21 cellular contexts compared by ENCODE assay signal in genomic region chr13:70544706-70545105, GRCh38.
A peak's percentile ranks its signal among the peaks of the same experiment; 100 is the strongest.
DNase-seq lines count a peak whose midpoint lies in the region; ATAC-seq, FAIRE-seq and TF ChIP-seq lines count a peak whose summit lies in the region.
"Had no signal": no experiment of that assay in that cellular context is flagged by ENCODE, and none has a peak within 500 bp of the region (broad histone marks: within the 10 kb centered on the region; RNA-seq: fewer than 3 reads in every experiment).

No MANE protein-coding gene starts in this region.

- no peak overlapping the region for H4K91ac ChIP-seq in neuronal stem cell (ENCODE audit: low read depth, low read length, poor library complexity)

- no peak overlapping the region for H2BK120ac ChIP-seq in neuronal stem cell (ENCODE audit: low read depth, low read length)

- H3K4me3 ChIP-seq in HepG2 (replicated peaks in 1 of 3; ENCODE audit: insufficient read depth in 1 of 3, low read depth in 2 of 3, low read length in 3 of 3) (no peak overlapping the region), right lobe of liver (no peak overlapping the region), bronchial epithelial cell (ENCODE audit: low read depth, low read length) (no peak overlapping the region), neuronal stem cell (ENCODE audit: low read length in 2 of 2) (no peak overlapping the region), sigmoid colon (no peak overlapping the region)
- H3K4me3 ChIP-seq: BLaER1, GM23338, HAP-1 had no signal

- no peak for DNase-seq in HepG2 (ENCODE audit: low spot score)
- DNase-seq in right lobe of liver: no peak
- peak; percentile 18 for DNase-seq in SK-MEL-5 (ENCODE audit: low read depth, low spot score)
- DNase-seq in bronchial epithelial cell (ENCODE audit: low read depth): no peak
- DNase-seq in neuronal stem cell (ENCODE audit: low spot score): no peak
- DNase-seq in kidney glomerular epithelial cell (lab: John Stamatoyannopoulos, UW): no peak
- no peak for DNase-seq in ureter (ENCODE audit: low spot score)
- DNase-seq in sigmoid colon: no peak
- DNase-seq: Caco-2; CD4-positive, CD25-positive, alpha-beta regulatory T cell; CD8-positive, alpha-beta T cell; DMS153; DND-41 had no signal

- H3K27ac ChIP-seq in HepG2 (ENCODE audit: extremely low read length, insufficient read depth, low read length) (no peak overlapping the region), right lobe of liver (no peak overlapping the region), neuronal stem cell (replicated peaks; ENCODE audit: low read length) (no peak overlapping the region), sigmoid colon (no peak overlapping the region)
- H3K27ac ChIP-seq: 22Rv1, BLaER1, C4-2B had no signal

- no peak overlapping the region for H3K4ac ChIP-seq in neuronal stem cell (ENCODE audit: low read length)

- H3K9me3 ChIP-seq in HepG2 (ENCODE audit: low read length): no peaks in the 10 kb centered on the region
- no peaks in the 10 kb centered on the region for H3K9me3 ChIP-seq in right lobe of liver
- no peaks in the 10 kb centered on the region for H3K9me3 ChIP-seq in neuronal stem cell (replicated peaks in 1 of 2; ENCODE audit: control insufficient read depth in 2 of 2, insufficient read depth in 1 of 2, low read depth in 1 of 2, low read length in 2 of 2)
- H3K9me3 ChIP-seq in sigmoid colon: no peaks in the 10 kb centered on the region
- H3K9me3 ChIP-seq: BLaER1, Caco-2, HAP-1 had no signal

- H3K23ac ChIP-seq in neuronal stem cell (ENCODE audit: low read depth, low read length, poor library complexity): no peak overlapping the region

- TF ChIP-seq POLR2A in HepG2 (IDR thresholded peaks at IDR 0.05; ENCODE audit: insufficient read depth in 1 of 2, low read depth in 2 of 2, low read length in 2 of 2) (no peak), right lobe of liver (IDR thresholded peaks at IDR 0.05) (no peak), sigmoid colon (IDR thresholded peaks at IDR 0.05) (no peak)

- H3K79me2 ChIP-seq in HepG2 (ENCODE audit: insufficient read depth, low read length): no peaks in the 10 kb centered on the region

- POLR2A ChIA-PET in HepG2 (lab: Yijun Ruan, JAX): no interaction called here

- H3K4me1 ChIP-seq in HepG2 (ENCODE audit: insufficient read depth, low read length) (no peaks in the 10 kb centered on the region), right lobe of liver (no peaks in the 10 kb centered on the region), neuronal stem cell (ENCODE audit: control insufficient read depth in 2 of 2, insufficient read depth in 1 of 2, low read depth in 1 of 2, low read length in 2 of 2) (no peaks in the 10 kb centered on the region), sigmoid colon (no peaks in the 10 kb centered on the region)
- H3K4me1 ChIP-seq: BLaER1, HAP-1 had no signal

- TF ChIP-seq EP300 in HepG2 (IDR thresholded peaks at IDR 0.05; ENCODE audit: low read depth in 2 of 2, low read length in 2 of 2) (no peak), HepG2 (CRISPR knock-in tag; IDR thresholded peaks at IDR 0.05; ENCODE audit: borderline replicate concordance) (no peak), sigmoid colon (IDR thresholded peaks at IDR 0.05) (no peak)

- H4K20me1 ChIP-seq in HepG2 (ENCODE audit: insufficient read depth, low read length): no peaks in the 10 kb centered on the region
- H4K20me1 ChIP-seq: BLaER1 had no signal

- TF ChIP-seq CTCF in HepG2 (CRISPR knock-in tag; IDR thresholded peaks at IDR 0.05) (no peak), right lobe of liver (IDR thresholded peaks at IDR 0.05) (no peak), bronchial epithelial cell (IDR thresholded peaks at IDR 0.05; ENCODE audit: insufficient read depth, low read length, severe bottlenecking) (no peak), sigmoid colon (IDR thresholded peaks at IDR 0.05) (no peak)

- TF ChIP-seq RAD21 in HepG2 (CRISPR knock-in tag; IDR thresholded peaks at IDR 0.05): no peak

- in situ Hi-C loops in HepG2 (cut with HindIII; ENCODE audit: extremely low pct_ligation_motif_present, low pct_unique_long_range_greater_than_20kb) (no loop called here), SK-MEL-5 (cut with HindIII; ENCODE audit: low pct_unique_long_range_greater_than_20kb, low sequenced_read_pairs) (no loop called here)

- no peak overlapping the region for H3K9ac ChIP-seq in HepG2 (ENCODE audit: insufficient read depth, low read depth, low read length)
- H3K9ac ChIP-seq in neuronal stem cell (ENCODE audit: low read depth, low read length, poor library complexity): no peak overlapping the region
- H3K9ac ChIP-seq: BLaER1 had no signal

- 5% methylated on average over 2 of the region's 2 CpGs for WGBS in HepG2 (ENCODE audit: low lambda C conversion rate)
- WGBS in right lobe of liver (ENCODE audit: insufficient coverage, low coverage, low lambda C conversion rate, missing lambda C conversion rate): 81% methylated on average over 2 of the region's 2 CpGs
- WGBS in neuronal stem cell (ENCODE audit: extremely low coverage in 2 of 2, insufficient read length in 2 of 2, insufficient replicate concordance in 1 of 2), 2 donors: no CpG with 5 or more reads among the region's 2 CpGs
- 71 to 75% methylated on average over 2 of the region's 2 CpGs for WGBS in sigmoid colon, 2 donors

- H3K36me3 ChIP-seq in HepG2 (replicated peaks in 1 of 2; ENCODE audit: control insufficient read depth in 1 of 2, insufficient read depth in 2 of 2, low read length in 2 of 2) (no peaks in the 10 kb centered on the region), right lobe of liver (no peaks in the 10 kb centered on the region), bronchial epithelial cell (ENCODE audit: control insufficient read depth, insufficient read depth, low read length) (no peaks in the 10 kb centered on the region), neuronal stem cell (replicated peaks in 1 of 2; ENCODE audit: control insufficient read depth in 2 of 2, insufficient read depth in 2 of 2, low read length in 2 of 2) (no peaks in the 10 kb centered on the region), sigmoid colon (no peaks in the 10 kb centered on the region)
- H3K36me3 ChIP-seq: BLaER1, HAP-1 had no signal

- H3K4me2 ChIP-seq in HepG2 (ENCODE audit: low read depth, low read length) (no peak overlapping the region), neuronal stem cell (ENCODE audit: insufficient read depth, low read length, poor library complexity, severe bottlenecking) (no peak overlapping the region)
- H3K4me2 ChIP-seq: BLaER1, GM23338 had no signal

- BruUV-seq in HepG2 (replicated peaks; lab: Mats Ljungman, UMichigan): no TSS peak

- H2BK12ac ChIP-seq in neuronal stem cell (ENCODE audit: low read length): no peak overlapping the region

- H3K27me3 ChIP-seq in HepG2 (ENCODE audit: control insufficient read depth in 1 of 2, insufficient read depth in 2 of 2, low read length in 2 of 2): no peaks in the 10 kb centered on the region
- H3K27me3 ChIP-seq in right lobe of liver: no peaks in the 10 kb centered on the region
- no peaks in the 10 kb centered on the region for H3K27me3 ChIP-seq in bronchial epithelial cell (ENCODE audit: control insufficient read depth, insufficient read depth, low read length)
- H3K27me3 ChIP-seq in neuronal stem cell (ENCODE audit: control insufficient read depth in 3 of 3, insufficient read depth in 3 of 3, low read depth in 1 of 3, low read length in 3 of 3): no peaks in the 10 kb centered on the region
- no peaks in the 10 kb centered on the region for H3K27me3 ChIP-seq in sigmoid colon
- H3K27me3 ChIP-seq: BLaER1 had no signal

- H3K18ac ChIP-seq in neuronal stem cell (ENCODE audit: low read length): no peak overlapping the region

- ATAC-seq in HepG2: no peak
- no peak for ATAC-seq in right lobe of liver
- ATAC-seq: CD8-positive, alpha-beta T cell; GM23338 had no signal

- no peaks in the 10 kb centered on the region for H3K79me1 ChIP-seq in neuronal stem cell (ENCODE audit: low read depth, low read length)

- no peak overlapping the region for H2BK15ac ChIP-seq in neuronal stem cell (ENCODE audit: low read length)

- intact Hi-C loops in HepG2 (cut with micrococcal nuclease; ENCODE audit: unreplicated experiment): no loop called here
- intact Hi-C loops in right lobe of liver (cut with DNase I): no loop called here
- intact Hi-C loops in sigmoid colon (cut with DNase I): no loop called here

- no peak overlapping the region for H2BK5ac ChIP-seq in neuronal stem cell (ENCODE audit: low read length)

- FAIRE-seq in HepG2 (lab: Jason Lieb, UNC): no peak
- FAIRE-seq in bronchial epithelial cell (lab: Jason Lieb, UNC): peak; percentile 18
- FAIRE-seq: A204.1, G401.6, H54 had no signal

- no peak overlapping the region for H2AK5ac ChIP-seq in neuronal stem cell (ENCODE audit: low read depth, low read length)

- H3K14ac ChIP-seq in neuronal stem cell (ENCODE audit: low read length): no peak overlapping the region

- CTCF ChIA-PET in HepG2 (lab: Yijun Ruan, JAX; ENCODE audit: low intra/inter-chr PET ratio, low total read pairs): no interaction called here

- H2AFZ ChIP-seq in HepG2 (ENCODE audit: low read length): no peak overlapping the region
- H2AFZ ChIP-seq in neuronal stem cell (ENCODE audit: low read length): peak overlapping the region; percentile 3
- H2AFZ ChIP-seq: GM23338 had no signal

- no peak overlapping the region for H4K8ac ChIP-seq in neuronal stem cell (ENCODE audit: low read depth, low read length)

TF ChIP-seq in HepG2, 621 proteins besides CTCF, POLR2A, EP300 and RAD21:
- no peak for TF ChIP-seq POLR2AphosphoS2 (IDR thresholded peaks at IDR 0.05; ENCODE audit: low read depth, low read length)
- no peak for TF ChIP-seq XRCC5 (optimal IDR thresholded peaks at IDR 0.05; ENCODE audit: low read length)
- no peak for TF ChIP-seq CEBPB (IDR thresholded peaks at IDR 0.05; ENCODE audit: borderline replicate concordance, low read depth, low read length)
- TF ChIP-seq ZNF572 (CRISPR knock-in tag; IDR thresholded peaks at IDR 0.05): no peak
- TF ChIP-seq ATF7 (IDR thresholded peaks at IDR 0.05): 0 out of 2 replicates have a peak, but pooled peaks have one; percentile 32
- no peak for TF ChIP-seq ATF7 (CRISPR knock-in tag; IDR thresholded peaks at IDR 0.05)
- no peak for TF ChIP-seq ZNF777 (CRISPR knock-in tag; IDR thresholded peaks at IDR 0.05)
- TF ChIP-seq ISL2 (CRISPR knock-in tag; IDR thresholded peaks at IDR 0.05): no peak
